15 cellular contexts compared by ENCODE assay signal in the genomic region with DNA sequence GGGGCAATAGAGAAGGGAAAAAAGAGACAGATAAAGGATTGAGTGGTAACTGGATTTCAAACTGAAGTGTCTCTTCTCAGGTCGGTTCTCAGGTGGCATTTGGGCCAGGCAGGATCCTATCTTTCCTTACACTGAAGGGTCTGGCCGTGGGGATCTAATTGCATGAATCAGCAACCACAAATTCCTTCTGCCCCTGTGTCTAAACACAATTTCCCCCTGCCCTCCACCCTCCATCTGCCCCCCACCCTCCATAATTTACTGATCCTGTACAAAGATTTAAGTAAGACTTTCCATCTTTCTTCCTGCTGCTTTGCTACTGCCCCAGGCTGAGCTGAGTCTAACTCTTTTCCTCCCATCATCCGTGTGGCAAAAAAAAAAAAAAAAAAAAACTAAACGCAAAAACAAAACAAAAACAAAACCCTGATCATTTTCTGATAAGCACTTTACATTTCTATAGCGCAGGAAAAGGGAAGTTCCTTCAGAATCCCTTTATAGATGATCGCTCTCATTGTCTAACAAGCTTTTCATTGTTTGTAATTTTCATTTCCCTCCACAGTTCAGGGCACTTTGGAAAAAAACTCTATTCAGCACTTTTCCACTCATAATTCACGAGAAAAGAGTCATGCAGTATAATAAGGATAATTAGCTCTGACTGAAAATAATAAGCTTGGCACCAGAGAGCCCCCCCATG.
DNase-seq lines count a peak whose midpoint lies in the region; ATAC-seq and TF ChIP-seq lines count a peak whose summit lies in the region.
"Had no signal": no experiment of that assay in that cellular context is flagged by ENCODE, and none has a peak within 500 bp of the region (broad histone marks: within the 10 kb centered on the region; RNA-seq: fewer than 3 reads in every experiment).

No MANE protein-coding gene starts in this region.

- ATAC-seq in psoas muscle, result no peak
- ATAC-seq in HG03097 (IDR thresholded peaks at IDR 0.05; ENCODE audit: low FRiP score, unreplicated experiment), result no peak

- TF ChIP-seq CTCF in brain microvascular endothelial cell (IDR thresholded peaks at IDR 0.05; ENCODE audit: low read depth, low read length, missing control alignments), result no peak
- no peak for TF ChIP-seq CTCF in psoas muscle (IDR thresholded peaks at IDR 0.05)

- H3K4me3 ChIP-seq in brain microvascular endothelial cell (ENCODE audit: low read depth, low read length) (no peak overlapping the region), psoas muscle (peak overlapping the region; percentile 31)
- H3K4me3 ChIP-seq: left ventricle myocardium inferior, skin epidermis had no signal

- no peaks in the 10 kb centered on the region for H3K9me3 ChIP-seq in psoas muscle
- H3K9me3 ChIP-seq: left ventricle myocardium inferior had no signal

- POLR2A ChIA-PET in HEK293T (lab: Yijun Ruan, JAX), result no interaction called here

- H3K36me3 ChIP-seq in brain microvascular endothelial cell (replicated peaks), result no peaks in the 10 kb centered on the region
- no peaks in the 10 kb centered on the region for H3K36me3 ChIP-seq in psoas muscle (ENCODE audit: insufficient read depth in 1 of 2, low read depth in 1 of 2)
- H3K36me3 ChIP-seq: left ventricle myocardium inferior, WERI-Rb-1 had no signal

- in situ Hi-C loops in brain microvascular endothelial cell (cut with HindIII; ENCODE audit: low pct_ligation_motif_present, low sequenced_read_pairs), result no loop called here

- H3K27ac ChIP-seq in brain microvascular endothelial cell, result peak overlapping the region; percentile 59
- peak overlapping the region; percentile 74 for H3K27ac ChIP-seq in psoas muscle
- H3K27ac ChIP-seq: left ventricle myocardium inferior, WERI-Rb-1 had no signal

- WGBS in psoas muscle, 3 donors, result 63 to 80% (median 66%) methylated on average over 7 of the region's 7 CpGs

- intact Hi-C loops in psoas muscle (cut with DNase I), result no loop called here

- DNase-seq in HEK293T (ENCODE audit: extremely low spot score) (no peak), NCI-H524 (lab: John Stamatoyannopoulos, UW) (peak; percentile 68 to 78), brain microvascular endothelial cell (no peak), psoas muscle (no peak), putamen (ENCODE audit: low spot score) (no peak), GM03348 (ENCODE audit: low spot score) (no peak), iPS-NIHi11 (ENCODE audit: low spot score) (no peak)
- DNase-seq: activated CD8-positive, alpha-beta memory T cell treated with anti-CD3 and anti-CD28 coated beads, Interleukin-2, amount 50 U/mL, for 4 hours; CD8-positive, alpha-beta T cell; central memory CD4-positive, alpha-beta T cell; HCEC 1CT; left ventricle myocardium inferior; WERI-Rb-1 had no signal

- H3K27me3 ChIP-seq in brain microvascular endothelial cell (replicated peaks) (no peaks in the 10 kb centered on the region), psoas muscle (ENCODE audit: insufficient read depth in 3 of 3, low read length in 2 of 3) (no peaks in the 10 kb centered on the region)

- peaks cover 12% of the 10 kb centered on the region for H3K4me1 ChIP-seq in psoas muscle

- CTCF ChIA-PET in HEK293T (lab: Yijun Ruan, JAX), result no interaction called here

TF ChIP-seq in HEK293T, 16 proteins besides CTCF, POLR2A, EP300 and RAD21:
- TF ChIP-seq ZNF384 (IDR thresholded peaks at IDR 0.05) (peak; percentile 71), CTBP1 (IDR thresholded peaks at IDR 0.05; ENCODE audit: borderline replicate concordance) (no peak)

Comparison
In these comparisons a context has a peak if more than half of its experiments do, and no peak if none do; other contexts are left out.
1. DNase-seq: peak in NCI-H524 (2 of 2); none in HEK293T (single experiment), brain microvascular endothelial cell (single experiment), psoas muscle (0 of 2), putamen (single experiment), GM03348 (single experiment) and iPS-NIHi11 (single experiment).